9 cellular contexts compared by ENCODE assay signal in genomic region chr11:704799-705645, GRCh38. TPM values are rescaled to one million over a fixed set of nuclear protein-coding genes. Genes with fewer than 3 reads are reported as not detected.
A peak's percentile ranks its signal among the peaks of the same experiment; 100 is the strongest.
DNase-seq lines count a peak whose midpoint lies in the region; ATAC-seq and TF ChIP-seq lines count a peak whose summit lies in the region.
"Had no signal": no experiment of that assay in that cellular context is flagged by ENCODE, and none has a peak within 500 bp of the region (broad histone marks: within the 10 kb centered on the region; RNA-seq: fewer than 3 reads in every experiment).

No MANE protein-coding gene starts in this region.

- H3K27me3 Mint-ChIP-seq in stimulated activated naive CD8-positive, alpha-beta T cell treated with anti-CD3 and anti-CD28 coated beads, Interleukin-15, amount 100 ng/mL, for 72 hours = peaks cover 31% of the 10 kb centered on the region
- H3K27me3 Mint-ChIP-seq in endodermal cell (ENCODE audit: insufficient read depth) = no peaks in the 10 kb centered on the region
- peaks cover 3% of the 10 kb centered on the region for H3K27me3 Mint-ChIP-seq in activated T-helper 17 cell treated with anti-CD3 and anti-CD28 coated beads, Interleukin-2, amount 50 U/mL, for 72 hours

- H3K9me3 Mint-ChIP-seq in stimulated activated naive CD8-positive, alpha-beta T cell treated with anti-CD3 and anti-CD28 coated beads, Interleukin-15, amount 100 ng/mL, for 72 hours = no peaks in the 10 kb centered on the region
- H3K9me3 Mint-ChIP-seq in endodermal cell = no peaks in the 10 kb centered on the region
- H3K9me3 Mint-ChIP-seq in activated T-helper 17 cell treated with anti-CD3 and anti-CD28 coated beads, Interleukin-2, amount 50 U/mL, for 72 hours = no peaks in the 10 kb centered on the region

- 87 to 91% methylated on average over 22 to 25 of the region's 25 CpGs for WGBS in endodermal cell (ENCODE audit: insufficient coverage in 1 of 2, insufficient read length in 1 of 2), 2 experiments

- peak overlapping the region in 1 of 2 donors; percentile 58 for H3K4me3 Mint-ChIP-seq in stimulated activated naive CD8-positive, alpha-beta T cell treated with anti-CD3 and anti-CD28 coated beads, Interleukin-15, amount 100 ng/mL, for 72 hours
- peak overlapping the region; percentile 37 for H3K4me3 Mint-ChIP-seq in endodermal cell
- H3K4me3 Mint-ChIP-seq in activated T-helper 17 cell treated with anti-CD3 and anti-CD28 coated beads, Interleukin-2, amount 50 U/mL, for 72 hours = no peak overlapping the region

- peak; percentile 13 for ATAC-seq in stimulated activated naive CD8-positive, alpha-beta T cell treated with anti-CD3 and anti-CD28 coated beads, Interleukin-15, amount 100 ng/mL, for 72 hours
- no peak for ATAC-seq in stimulated activated naive CD8-positive, alpha-beta T cell treated with anti-CD3 and anti-CD28 coated beads, Interleukin-15, Interleukin-2, amounts not matched to agents 100 U/mL and 50 U/mL, for 24 hours
- no peak for ATAC-seq in activated T-helper 17 cell treated with anti-CD3 and anti-CD28 coated beads, Interleukin-2, amount 50 U/mL, for 72 hours (replicated peaks)

- H3K27ac ChIP-seq in endodermal cell (ENCODE audit: low read depth, low read length) = no peak overlapping the region
- peak overlapping the region; percentile 92 for H3K27ac ChIP-seq in vagina
- H3K27ac ChIP-seq: BLaER1 had no signal

- no peak overlapping the region for H3K27ac Mint-ChIP-seq in stimulated activated naive CD8-positive, alpha-beta T cell treated with anti-CD3 and anti-CD28 coated beads, Interleukin-15, amount 100 ng/mL, for 72 hours
- H3K27ac Mint-ChIP-seq in endodermal cell = no peak overlapping the region
- H3K27ac Mint-ChIP-seq in activated T-helper 17 cell treated with anti-CD3 and anti-CD28 coated beads, Interleukin-2, amount 50 U/mL, for 72 hours = no peak overlapping the region

- H3K9ac ChIP-seq in endodermal cell (ENCODE audit: extremely low read depth, low read length, poor library complexity, severe bottlenecking) (no peak overlapping the region), mucosa of stomach (ENCODE audit: low read length) (peak overlapping the region; percentile 49)
- H3K9ac ChIP-seq: BLaER1 had no signal

- TF ChIP-seq POLR2A in vagina (IDR thresholded peaks at IDR 0.05) = no peak

- H3K27me3 ChIP-seq in endodermal cell (ENCODE audit: control insufficient read depth, insufficient read depth, low read length, poor library complexity, severe bottlenecking) = no peaks in the 10 kb centered on the region
- H3K27me3 ChIP-seq in mucosa of stomach (ENCODE audit: control insufficient read depth, insufficient read depth, low read length) = peaks cover 10% of the 10 kb centered on the region
- H3K27me3 ChIP-seq in vagina = no peaks in the 10 kb centered on the region

- H3K36me3 ChIP-seq in endodermal cell (ENCODE audit: control insufficient read depth, insufficient read depth, low read length) = no peaks in the 10 kb centered on the region
- H3K36me3 ChIP-seq in mucosa of stomach (ENCODE audit: control insufficient read depth, insufficient read depth, low read length) = no peaks in the 10 kb centered on the region
- no peaks in the 10 kb centered on the region for H3K36me3 ChIP-seq in vagina

- no peak for DNase-seq in stimulated activated naive CD8-positive, alpha-beta T cell treated with anti-CD3 and anti-CD28 coated beads, Interleukin-15, amount 100 ng/mL, for 72 hours
- DNase-seq in stimulated activated naive CD8-positive, alpha-beta T cell treated with anti-CD3 and anti-CD28 coated beads, Interleukin-15, Interleukin-2, amounts not matched to agents 100 U/mL and 50 U/mL, for 24 hours = no peak
- DNase-seq in endodermal cell (peak; percentile 78), vagina (ENCODE audit: extremely low spot score in 2 of 2) (no peak), NCI-H1417 treated with DMSO at 0.1 percent for 48 hours (lab: John Stamatoyannopoulos, UW) (no peak), cerebellar nuclear complex (lab: John Stamatoyannopoulos, UW) (no peak)

- TF ChIP-seq CTCF in endodermal cell (conservative IDR thresholded peaks at IDR 0.05) = no peak
- TF ChIP-seq CTCF in vagina (IDR thresholded peaks at IDR 0.05) = no peak

- H3K4me1 ChIP-seq in endodermal cell (ENCODE audit: control insufficient read depth, insufficient read depth, low read length) (peaks cover 5% of the 10 kb centered on the region), mucosa of stomach (ENCODE audit: control insufficient read depth, insufficient read depth, low read length) (peaks cover 56% of the 10 kb centered on the region), vagina (peaks cover 50% of the 10 kb centered on the region)

- no peak overlapping the region for H3K4me3 ChIP-seq in endodermal cell (ENCODE audit: low read length)
- H3K4me3 ChIP-seq in mucosa of stomach (ENCODE audit: low read length) = peak overlapping the region; percentile 46
- H3K4me3 ChIP-seq in vagina = peak overlapping the region; percentile 56 to 74
- H3K4me3 ChIP-seq: BLaER1 had no signal

- peaks cover 26% of the 10 kb centered on the region for H3K4me1 Mint-ChIP-seq in stimulated activated naive CD8-positive, alpha-beta T cell treated with anti-CD3 and anti-CD28 coated beads, Interleukin-15, amount 100 ng/mL, for 72 hours
- H3K4me1 Mint-ChIP-seq in endodermal cell = no peaks in the 10 kb centered on the region
- no peaks in the 10 kb centered on the region for H3K4me1 Mint-ChIP-seq in activated T-helper 17 cell treated with anti-CD3 and anti-CD28 coated beads, Interleukin-2, amount 50 U/mL, for 72 hours

- no peaks in the 10 kb centered on the region for H3K9me3 ChIP-seq in endodermal cell (ENCODE audit: control insufficient read depth, low read length)
- H3K9me3 ChIP-seq in mucosa of stomach (ENCODE audit: control insufficient read depth, low read length) = no peaks in the 10 kb centered on the region
- no peaks in the 10 kb centered on the region for H3K9me3 ChIP-seq in vagina

- H3K36me3 Mint-ChIP-seq in endodermal cell (ENCODE audit: low read depth) = peaks cover 15% of the 10 kb centered on the region
- H3K36me3 Mint-ChIP-seq in activated T-helper 17 cell treated with anti-CD3 and anti-CD28 coated beads, Interleukin-2, amount 50 U/mL, for 72 hours (ENCODE audit: low read depth) = no peaks in the 10 kb centered on the region

- intact Hi-C loops in vagina (cut with DNase I) = no loop called here

RNA-seq across cellular contexts. Expression of gene EPS8L2, which starts 1.0 kb away (rescaled TPM):
- total RNA-seq in endodermal cell (10 to 100 TPM; 26.2 to 28.0 TPM), vagina (195 TPM)
- polyA plus RNA-seq in endodermal cell (2013, experiment 1 of 2) = 8.5 TPM
- 7.3 TPM for polyA plus RNA-seq in endodermal cell (2013, experiment 2 of 2)
- 10 to 100 TPM; 23.6 to 34.6 TPM for total RNA-seq in activated T-helper 17 cell treated with anti-CD3 and anti-CD28 coated beads, Interleukin-2, amount 50 U/mL, for 72 hours

RNA-seq across cellular contexts. Expression of gene TMEM80, which starts 9.4 kb away (rescaled TPM):
- total RNA-seq in endodermal cell (10 to 100 TPM; 13.2 to 19.1 TPM), vagina (12.8 TPM)
- polyA plus RNA-seq in endodermal cell (2013, experiment 1 of 2) = 27.8 TPM
- 25.8 TPM for polyA plus RNA-seq in endodermal cell (2013, experiment 2 of 2)
- total RNA-seq in activated T-helper 17 cell treated with anti-CD3 and anti-CD28 coated beads, Interleukin-2, amount 50 U/mL, for 72 hours = 10 to 100 TPM; 11.7 to 14.6 TPM

RNA-seq across cellular contexts. Expression of gene DEAF1, which starts 10.0 kb away (rescaled TPM):
- total RNA-seq in endodermal cell (10 to 100 TPM; 44.1 to 51.9 TPM), vagina (33.6 TPM)
- 53.7 TPM for polyA plus RNA-seq in endodermal cell (2013, experiment 1 of 2)
- 48.4 TPM for polyA plus RNA-seq in endodermal cell (2013, experiment 2 of 2)
- total RNA-seq in activated T-helper 17 cell treated with anti-CD3 and anti-CD28 coated beads, Interleukin-2, amount 50 U/mL, for 72 hours = 10 to 100 TPM; 43.2 to 56.0 TPM

RNA-seq across cellular contexts. Expression of gene TALDO1, which starts 42.2 kb away (rescaled TPM):
- total RNA-seq in endodermal cell = 100 to 1,000 TPM; 177 to 221 TPM
- polyA plus RNA-seq in endodermal cell (2013, experiment 1 of 2) = 123 TPM
- polyA plus RNA-seq in endodermal cell (2013, experiment 2 of 2) = 112 TPM
- 158 TPM for total RNA-seq in vagina
- total RNA-seq in activated T-helper 17 cell treated with anti-CD3 and anti-CD28 coated beads, Interleukin-2, amount 50 U/mL, for 72 hours = 100 to 1,000 TPM; 131 to 255 TPM
